ENCODE assay signal across 1 cellular context in genomic region chr4:4848540-4848939, GRCh38.
TF ChIP-seq lines count a peak whose summit lies in the region.

No MANE protein-coding gene starts in this region.

TF ChIP-seq in H1, 55 proteins besides CTCF, POLR2A, EP300 and RAD21 (continued from another document):
- TF ChIP-seq TAF1 (IDR thresholded peaks at IDR 0.05; ENCODE audit: low read depth, low read length) (no peak), NANOG (IDR thresholded peaks at IDR 0.05; ENCODE audit: insufficient read depth, low read depth, low read length, poor library complexity, severe bottlenecking) (no peak), USF2 (IDR thresholded peaks at IDR 0.05; ENCODE audit: low read length) (no peak), TEAD4 (IDR thresholded peaks at IDR 0.05; ENCODE audit: low read depth, low read length) (no peak), ASH2L (IDR thresholded peaks at IDR 0.05; ENCODE audit: low read length) (no peak), SAP30 (IDR thresholded peaks at IDR 0.05; ENCODE audit: insufficient read depth, insufficient replicate concordance, low read length) (no peak), SUZ12 (IDR thresholded peaks at IDR 0.05; ENCODE audit: low read length) (no peak; the same call in 1 of the 2 replicates), KDM4A (IDR thresholded peaks at IDR 0.05; ENCODE audit: low read depth, low read length, severe bottlenecking) (no peak)
